17 cellular contexts compared by ENCODE assay signal in genomic region chr18:79915161-79916127, GRCh38. TPM values are rescaled to one million over a fixed set of nuclear protein-coding genes. Genes with fewer than 3 reads are reported as not detected.
DNase-seq lines count a peak whose midpoint lies in the region; ATAC-seq and TF ChIP-seq lines count a peak whose summit lies in the region.
"Had no signal": no experiment of that assay in that cellular context is flagged by ENCODE, and none has a peak within 500 bp of the region (broad histone marks: within the 10 kb centered on the region; RNA-seq: fewer than 3 reads in every experiment).

No MANE protein-coding gene starts in this region.

- DNase-seq in SK-N-SH, result peak; percentile 21
- peak; percentile 66 for DNase-seq in RWPE2 (ENCODE audit: low spot score)
- DNase-seq in hepatocyte (ENCODE audit: low spot score), result peak; percentile 2
- peak; percentile 45 for DNase-seq in sciatic nerve (ENCODE audit: low spot score)
- DNase-seq in stimulated activated naive CD4-positive, alpha-beta T cell treated with Interleukin-2 at 50 U/mL for 16 hours (lab: John Stamatoyannopoulos, UW), result no peak
- no peak for DNase-seq in hepatic stellate cell (ENCODE audit: low spot score)
- no peak for DNase-seq in NCI-H2029 (lab: John Stamatoyannopoulos, UW)
- DNase-seq: activated naive CD4-positive, alpha-beta T cell treated with Interleukin-2 at 50 U/mL for 16 hours; caudate nucleus; MG63; NCI-H2029 treated with DMSO at 0.1 percent for 48 hours; NCI-H526 treated with DMSO at 0.1 percent for 48 hours had no signal

- no peaks in the 10 kb centered on the region for H3K4me1 ChIP-seq in SK-N-SH (ENCODE audit: control insufficient read depth in 1 of 2, insufficient read depth in 2 of 2, low read depth in 1 of 2, low read length in 1 of 2)
- H3K4me1 ChIP-seq in RWPE2 (ENCODE audit: insufficient read depth, poor library complexity, severe bottlenecking), result no peaks in the 10 kb centered on the region
- no peaks in the 10 kb centered on the region for H3K4me1 ChIP-seq in hepatocyte (ENCODE audit: insufficient read depth)
- H3K4me1 ChIP-seq: upper lobe of left lung had no signal

- H2AFZ ChIP-seq in SK-N-SH (ENCODE audit: low read depth), result no peak overlapping the region
- no peak overlapping the region for H2AFZ ChIP-seq in hepatocyte

- H3K4me3 ChIP-seq in SK-N-SH (ENCODE audit: low read depth in 2 of 2, low read length in 1 of 2) (no peak overlapping the region), RWPE2 (ENCODE audit: severe bottlenecking) (no peak overlapping the region), hepatocyte (no peak overlapping the region)
- H3K4me3 ChIP-seq: gastrocnemius medialis, MG63, upper lobe of left lung had no signal

- H4K20me1 ChIP-seq in SK-N-SH (ENCODE audit: insufficient read depth) (no peaks in the 10 kb centered on the region), hepatocyte (ENCODE audit: insufficient read depth, poor library complexity, severe bottlenecking) (no peaks in the 10 kb centered on the region)

- TF ChIP-seq EP300 in SK-N-SH (IDR thresholded peaks at IDR 0.05; ENCODE audit: borderline replicate concordance in 1 of 2, low read depth in 1 of 2, low read length in 1 of 2), result no peak

- 98% methylated on average over 34 of the region's 50 CpGs for WGBS in SK-N-SH (ENCODE audit: low lambda C conversion rate)
- WGBS in hepatocyte (ENCODE audit: low lambda C conversion rate, missing lambda C conversion rate), result 96% methylated on average over 35 of the region's 50 CpGs

- no peak for ATAC-seq in SK-N-SH treated with all-trans-retinoic acid at 6 μM for 48 hours
- ATAC-seq in RWPE2 (ENCODE audit: low read depth), result no peak
- ATAC-seq in sciatic nerve, result peak; percentile 6
- ATAC-seq: gastrocnemius medialis had no signal

- no peaks in the 10 kb centered on the region for H3K79me2 ChIP-seq in SK-N-SH (ENCODE audit: insufficient read depth)
- H3K79me2 ChIP-seq in hepatocyte, result peaks cover 4% of the 10 kb centered on the region

- H3K36me3 ChIP-seq in SK-N-SH (replicated peaks in 1 of 2; ENCODE audit: control insufficient read depth in 1 of 2, insufficient read depth in 2 of 2, low read length in 1 of 2), result peaks cover 4 to 5% of the 10 kb centered on the region in 2 experiments
- peaks cover 5% of the 10 kb centered on the region for H3K36me3 ChIP-seq in RWPE2 (ENCODE audit: low read depth)
- no peaks in the 10 kb centered on the region for H3K36me3 ChIP-seq in hepatocyte (replicated peaks; ENCODE audit: insufficient read depth, low read depth)

- H3K27me3 ChIP-seq in SK-N-SH (ENCODE audit: insufficient read depth), result no peaks in the 10 kb centered on the region
- no peaks in the 10 kb centered on the region for H3K27me3 ChIP-seq in RWPE2 (ENCODE audit: insufficient read depth, poor library complexity, severe bottlenecking)
- no peaks in the 10 kb centered on the region for H3K27me3 ChIP-seq in hepatocyte
- H3K27me3 ChIP-seq: gastrocnemius medialis, MG63, upper lobe of left lung had no signal

- CTCF ChIA-PET in SK-N-SH (lab: Yijun Ruan, JAX), result no interaction called here

- H3K9me2 ChIP-seq in SK-N-SH (no peaks in the 10 kb centered on the region), hepatocyte (replicated peaks; ENCODE audit: insufficient read depth) (no peaks in the 10 kb centered on the region)

- no peaks in the 10 kb centered on the region for H3F3A ChIP-seq in SK-N-SH (replicated peaks; ENCODE audit: insufficient read depth)

- TF ChIP-seq RAD21 in SK-N-SH (IDR thresholded peaks at IDR 0.05; ENCODE audit: low read length), result no peak

- no peak overlapping the region for H3K4me2 ChIP-seq in SK-N-SH
- no peak overlapping the region for H3K4me2 ChIP-seq in hepatocyte

- H3K27ac ChIP-seq in SK-N-SH (ENCODE audit: low read depth in 2 of 2, low read length in 1 of 2), result no peak overlapping the region
- no peak overlapping the region for H3K27ac ChIP-seq in RWPE2 (ENCODE audit: poor library complexity, severe bottlenecking)
- H3K27ac ChIP-seq in hepatocyte, result no peak overlapping the region
- H3K27ac ChIP-seq: 22Rv1, gastrocnemius medialis, upper lobe of left lung had no signal

- intact Hi-C loops in sciatic nerve (cut with DNase I), result no loop called here

- H3K9me3 ChIP-seq in SK-N-SH (no peaks in the 10 kb centered on the region), RWPE2 (ENCODE audit: severe bottlenecking) (no peaks in the 10 kb centered on the region), hepatocyte (ENCODE audit: low read depth) (no peaks in the 10 kb centered on the region)
- H3K9me3 ChIP-seq: gastrocnemius medialis, MG63, upper lobe of left lung had no signal

- POLR2A ChIA-PET in SK-N-SH (lab: Yijun Ruan, JAX), result no interaction called here

- TF ChIP-seq CTCF in SK-N-SH (IDR thresholded peaks at IDR 0.05) (no peak), RWPE2 (IDR thresholded peaks at IDR 0.05; ENCODE audit: poor library complexity, severe bottlenecking) (no peak), hepatocyte (IDR thresholded peaks at IDR 0.05; ENCODE audit: poor library complexity) (no peak)

- no peak overlapping the region for H3K9ac ChIP-seq in SK-N-SH

TF ChIP-seq in SK-N-SH, 30 proteins besides CTCF, POLR2A, EP300 and RAD21:
- TF ChIP-seq, protein P1, sequence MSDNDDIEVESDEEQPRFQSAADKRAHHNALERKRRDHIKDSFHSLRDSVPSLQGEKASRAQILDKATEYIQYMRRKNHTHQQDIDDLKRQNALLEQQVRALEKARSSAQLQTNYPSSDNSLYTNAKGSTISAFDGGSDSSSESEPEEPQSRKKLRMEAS (IDR thresholded peaks at IDR 0.05; ENCODE audit: low read depth), result no peak
- TF ChIP-seq NRF1 (IDR thresholded peaks at IDR 0.05; ENCODE audit: low read depth, low read length) (no peak), MEF2A (IDR thresholded peaks at IDR 0.05; ENCODE audit: borderline replicate concordance, low read depth) (no peak), FOXM1 (IDR thresholded peaks at IDR 0.05; ENCODE audit: low read depth) (no peak), JUND (IDR thresholded peaks at IDR 0.05) (no peak)

TF ChIP-seq in SK-N-SH treated with all-trans-retinoic acid at 6 μM for 48 hours, 23 proteins besides CTCF, POLR2A, EP300 and RAD21 (continues in another document):
- TF ChIP-seq PPARA (CRISPR knock-in tag; IDR thresholded peaks at IDR 0.05; ENCODE audit: borderline replicate concordance) (no peak), ZFP3 (CRISPR knock-in tag; IDR thresholded peaks at IDR 0.05) (no peak), OSR1 (CRISPR knock-in tag; IDR thresholded peaks at IDR 0.05) (no peak), POU6F1 (CRISPR knock-in tag; IDR thresholded peaks at IDR 0.05; ENCODE audit: borderline replicate concordance, low read depth) (no peak), ZNF8 (CRISPR knock-in tag; IDR thresholded peaks at IDR 0.05) (no peak), ZC3H10 (CRISPR knock-in tag; IDR thresholded peaks at IDR 0.05) (no peak)
- TF ChIP-seq, protein P2, sequence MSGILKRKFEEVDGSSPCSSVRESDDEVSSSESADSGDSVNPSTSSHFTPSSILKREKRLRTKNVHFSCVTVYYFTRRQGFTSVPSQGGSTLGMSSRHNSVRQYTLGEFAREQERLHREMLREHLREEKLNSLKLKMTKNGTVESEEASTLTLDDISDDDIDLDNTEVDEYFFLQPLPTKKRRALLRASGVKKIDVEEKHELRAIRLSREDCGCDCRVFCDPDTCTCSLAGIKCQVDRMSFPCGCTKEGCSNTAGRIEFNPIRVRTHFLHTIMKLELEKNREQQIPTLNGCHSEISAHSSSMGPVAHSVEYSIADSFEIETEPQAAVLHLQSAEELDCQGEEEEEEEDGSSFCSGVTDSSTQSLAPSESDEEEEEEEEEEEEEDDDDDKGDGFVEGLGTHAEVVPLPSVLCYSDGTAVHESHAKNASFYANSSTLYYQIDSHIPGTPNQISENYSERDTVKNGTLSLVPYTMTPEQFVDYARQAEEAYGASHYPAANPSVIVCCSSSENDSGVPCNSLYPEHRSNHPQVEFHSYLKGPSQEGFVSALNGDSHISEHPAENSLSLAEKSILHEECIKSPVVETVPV (CRISPR knock-in tag; IDR thresholded peaks at IDR 0.05), result no peak

RNA-seq across cellular contexts. Expression of gene SLC66A2, which starts 36.0 kb away (rescaled TPM):
- polyA plus RNA-seq in SK-N-SH (2012; rRNA removed) (14.5 and 14.9 TPM in 2 replicates), hepatocyte (36.5 and 36.9 TPM in 2 replicates)
- 6.8 and 12.3 TPM in 2 replicates for polyA plus RNA-seq in SK-N-SH (2012; cell fraction: cytosol; rRNA removed)
- 16.8 and 17.5 TPM in 2 replicates for polyA plus RNA-seq in SK-N-SH (2012; cell fraction: nucleus; rRNA removed)
- total RNA-seq in hepatocyte (23.4 and 31.1 TPM in 2 replicates), sciatic nerve (65.2 TPM)

RNA-seq across cellular contexts. Expression of gene HSBP1L1, which starts 49.0 kb away (rescaled TPM):
- 7.4 and 8.4 TPM in 2 replicates for polyA plus RNA-seq in SK-N-SH (2012; rRNA removed)
- polyA plus RNA-seq in SK-N-SH (2012; cell fraction: cytosol; rRNA removed), result 7.3 and 7.6 TPM in 2 replicates
- 14.9 and 16.5 TPM in 2 replicates for polyA plus RNA-seq in SK-N-SH (2012; cell fraction: nucleus; rRNA removed)
- total RNA-seq in hepatocyte, result 55.2 and 58.7 TPM in 2 replicates
- polyA plus RNA-seq in hepatocyte, result 81.9 and 82.0 TPM in 2 replicates
- total RNA-seq in sciatic nerve, result 16.9 TPM
- total RNA-seq: HT1080 had no signal

Comparison
In these comparisons a context has a peak if more than half of its experiments do, and no peak if none do; other contexts are left out.
1. DNase-seq: peak in SK-N-SH (single experiment), RWPE2 (single experiment), hepatocyte (single experiment) and sciatic nerve (single experiment); none in stimulated activated naive CD4-positive, alpha-beta T cell treated with Interleukin-2 at 50 U/mL for 16 hours (single experiment), hepatic stellate cell (single experiment) and NCI-H2029 (single experiment).